In genomic region chr20:10634190-10634589, GRCh38 we compare ENCODE assay signal across 20 cellular contexts. TPM values are rescaled to one million over a fixed set of nuclear protein-coding genes. Genes with fewer than 3 reads are reported as not detected.
A peak's percentile ranks its signal among the peaks of the same experiment; 100 is the strongest.
DNase-seq lines count a peak whose midpoint lies in the region; ATAC-seq, FAIRE-seq and TF ChIP-seq lines count a peak whose summit lies in the region.
"Had no signal": no experiment of that assay in that cellular context is flagged by ENCODE, and none has a peak within 500 bp of the region (broad histone marks: within the 10 kb centered on the region; RNA-seq: fewer than 3 reads in every experiment).

No MANE protein-coding gene starts in this region.

- TF ChIP-seq EP300 in A549 (IDR thresholded peaks at IDR 0.05): no peak
- TF ChIP-seq EP300 in sigmoid colon (IDR thresholded peaks at IDR 0.05): no peak

- no peak for TF ChIP-seq RAD21 in A549 (conservative IDR thresholded peaks at IDR 0.05 in 1 of 2, IDR thresholded peaks at IDR 0.05 in 1 of 2)

- H3K36me3 ChIP-seq in esophagus (ENCODE audit: control insufficient read depth in 2 of 2, insufficient read depth in 2 of 2, low read length in 1 of 2) (peaks cover 2 to 5% of the 10 kb centered on the region in 2 donors), sigmoid colon (peaks cover 0 to 6% (median 4%) of the 10 kb centered on the region in 4 donors), mesenchymal stem cell (ENCODE audit: control insufficient read depth in 1 of 2, insufficient read depth in 2 of 2, low read depth in 1 of 2, low read length in 2 of 2) (peaks cover 11 to 13% of the 10 kb centered on the region in 2 experiments)

- CTCF ChIA-PET in A549 (lab: Yijun Ruan, JAX): interaction anchor here (1.2 to 4.5 kb wide), 4 partner anchors 37 to 656 kb away, joined by 3 to 19 read pairs (median 5); no protein-coding TSS in a partner anchor

- no peak overlapping the region for H2AK5ac ChIP-seq in mesenchymal stem cell (ENCODE audit: low read length, severe bottlenecking)

- no peak overlapping the region for H2BK15ac ChIP-seq in mesenchymal stem cell (ENCODE audit: low read depth, poor library complexity, severe bottlenecking)

- H3K9ac ChIP-seq in mesenchymal stem cell (ENCODE audit: low read length): no peak overlapping the region

- no peak overlapping the region for H3K14ac ChIP-seq in mesenchymal stem cell (ENCODE audit: low read length in 2 of 2)

- no peak overlapping the region for H3K4ac ChIP-seq in mesenchymal stem cell (ENCODE audit: low read depth in 1 of 2, low read length in 2 of 2)

- no peaks in the 10 kb centered on the region for H3K9me3 ChIP-seq in A549
- no peaks in the 10 kb centered on the region for H3K9me3 ChIP-seq in esophagus (ENCODE audit: control insufficient read depth in 2 of 2, insufficient read depth in 1 of 2, low read depth in 1 of 2, low read length in 1 of 2)
- H3K9me3 ChIP-seq in sigmoid colon: no peaks in the 10 kb centered on the region
- no peaks in the 10 kb centered on the region for H3K9me3 ChIP-seq in mesenchymal stem cell (ENCODE audit: control insufficient read depth, low read length)

- intact Hi-C loops in sigmoid colon (cut with DNase I): no loop called here

- ATAC-seq in A549 (peak; percentile 2 to 13; a peak in 3 of 6 replicates), esophagus mucosa (no peak), GM18517 (IDR thresholded peaks at IDR 0.05; ENCODE audit: unreplicated experiment) (no peak), GM19455 (IDR thresholded peaks at IDR 0.05; ENCODE audit: unreplicated experiment) (no peak)
- ATAC-seq: T-helper 17 cell had no signal

- POLR2A ChIA-PET in A549 (lab: Yijun Ruan, JAX): no interaction called here

- no peak overlapping the region for H3K18ac ChIP-seq in mesenchymal stem cell (ENCODE audit: low read depth in 1 of 2, low read length in 2 of 2)

- FAIRE-seq in A549 (lab: Jason Lieb, UNC): no peak
- FAIRE-seq: GM19239 had no signal

- H3K79me1 ChIP-seq in mesenchymal stem cell (replicated peaks; ENCODE audit: low read length, poor library complexity, severe bottlenecking): peaks cover 7% of the 10 kb centered on the region

- H2BK5ac ChIP-seq in mesenchymal stem cell (ENCODE audit: low read depth, low read length, poor library complexity, severe bottlenecking): no peak overlapping the region

- H2AFZ ChIP-seq in mesenchymal stem cell (ENCODE audit: low read depth, low read length): no peak overlapping the region

- peaks cover 45% of the 10 kb centered on the region for H3K4me1 ChIP-seq in A549
- H3K4me1 ChIP-seq in esophagus (ENCODE audit: control insufficient read depth in 2 of 2, insufficient read depth in 2 of 2, low read length in 1 of 2): peaks cover 9 to 24% of the 10 kb centered on the region in 2 donors
- peaks cover 0 to 48% (median 42%) of the 10 kb centered on the region in 4 donors for H3K4me1 ChIP-seq in sigmoid colon
- H3K4me1 ChIP-seq in mesenchymal stem cell (ENCODE audit: control insufficient read depth, insufficient read depth, low read depth, low read length): peaks cover 25% of the 10 kb centered on the region

- TF ChIP-seq CTCF in A549 (IDR thresholded peaks at IDR 0.05) (no peak), sigmoid colon (IDR thresholded peaks at IDR 0.05) (no peak)

- H4K91ac ChIP-seq in mesenchymal stem cell (ENCODE audit: low read length): no peak overlapping the region

- no peak for DNase-seq in A549 (ENCODE audit: low read depth in 1 of 2, low spot score in 1 of 2)
- peak; percentile 88 for DNase-seq in NCI-H2171 treated with DMSO at 0.1 percent for 48 hours (lab: John Stamatoyannopoulos, UW)
- no peak for DNase-seq in sigmoid colon
- DNase-seq in mesenchymal stem cell: no peak
- DNase-seq: caudate nucleus; CD4-positive, alpha-beta T cell; DMS53; effector memory CD4-positive, alpha-beta T cell; HCEC 1CT; KG1; left cardiac atrium; NCI-H1105 treated with DMSO at 0.1 percent for 48 hours; posterior cingulate gyrus; stimulated activated CD4-positive, alpha-beta T cell treated with anti-CD3 and anti-CD28 coated beads, Interleukin-12 subunit alpha, Interleukin-12 subunit beta, amount 100 ng/mL, for 4 hours; T-helper 17 cell had no signal

- H4K8ac ChIP-seq in mesenchymal stem cell (ENCODE audit: low read length): no peak overlapping the region

- no peaks in the 10 kb centered on the region for H3K27me3 ChIP-seq in esophagus (ENCODE audit: control insufficient read depth in 1 of 2, insufficient read depth in 2 of 2, low read length in 2 of 2)
- H3K27me3 ChIP-seq in sigmoid colon: no peaks in the 10 kb centered on the region
- no peaks in the 10 kb centered on the region for H3K27me3 ChIP-seq in mesenchymal stem cell (ENCODE audit: control insufficient read depth in 1 of 2, insufficient read depth in 1 of 2, low read length in 2 of 2)

- WGBS in A549 (ENCODE audit: missing lambda C conversion rate): 75% methylated on average over 5 of the region's 5 CpGs
- WGBS in esophagus, 2 donors: 42 to 44% methylated on average over 5 of the region's 5 CpGs
- 66 to 85% methylated on average over 5 of the region's 5 CpGs for WGBS in sigmoid colon, 2 donors
- 97% methylated on average over 5 of the region's 5 CpGs for WGBS in mesenchymal stem cell

- no peak overlapping the region for H3K23ac ChIP-seq in mesenchymal stem cell (ENCODE audit: low read length in 2 of 2)

- H3K27ac ChIP-seq in A549 (no peak overlapping the region; a peak in 1 of 6 replicates), esophagus (ENCODE audit: low read depth in 2 of 2, low read length in 1 of 2) (peak overlapping the region; percentile 93), sigmoid colon (peak overlapping the region; percentile 62 to 78 (median 76)), mesenchymal stem cell (ENCODE audit: low read length, poor library complexity, severe bottlenecking) (no peak overlapping the region)

- H3K4me2 ChIP-seq in A549: no peak overlapping the region
- H3K4me2 ChIP-seq in mesenchymal stem cell (ENCODE audit: low read length, poor library complexity, severe bottlenecking): no peak overlapping the region

- H2BK12ac ChIP-seq in mesenchymal stem cell (ENCODE audit: low read length in 2 of 2): no peak overlapping the region

- H2BK120ac ChIP-seq in mesenchymal stem cell (ENCODE audit: low read depth, low read length): no peak overlapping the region

- TF ChIP-seq POLR2A in A549 (IDR thresholded peaks at IDR 0.05; ENCODE audit: low read length): no peak
- no peak for TF ChIP-seq POLR2A in sigmoid colon (IDR thresholded peaks at IDR 0.05)

- H3K4me3 ChIP-seq in A549 (no peak overlapping the region), esophagus (ENCODE audit: low read depth in 1 of 2, low read length in 2 of 2) (no peak overlapping the region), sigmoid colon (no peak overlapping the region), mesenchymal stem cell (ENCODE audit: insufficient read depth in 1 of 2, low read depth in 1 of 2, low read length in 2 of 2) (no peak overlapping the region)

TF ChIP-seq in A549, 52 proteins besides CTCF, POLR2A, EP300 and RAD21 (continues in another document):
- no peak for TF ChIP-seq RCOR1 (IDR thresholded peaks at IDR 0.05; ENCODE audit: low read depth, low read length)
- TF ChIP-seq NPAS2 (CRISPR knock-in tag; IDR thresholded peaks at IDR 0.05; ENCODE audit: borderline replicate concordance): no peak
- TF ChIP-seq PBX3 (IDR thresholded peaks at IDR 0.05): no peak
- TF ChIP-seq MYC (IDR thresholded peaks at IDR 0.05; ENCODE audit: borderline replicate concordance, low read length): no peak
- TF ChIP-seq ZC3H11A (IDR thresholded peaks at IDR 0.05): no peak
- TF ChIP-seq NR3C1 (IDR thresholded peaks at IDR 0.05): no peak
- TF ChIP-seq, protein P1, sequence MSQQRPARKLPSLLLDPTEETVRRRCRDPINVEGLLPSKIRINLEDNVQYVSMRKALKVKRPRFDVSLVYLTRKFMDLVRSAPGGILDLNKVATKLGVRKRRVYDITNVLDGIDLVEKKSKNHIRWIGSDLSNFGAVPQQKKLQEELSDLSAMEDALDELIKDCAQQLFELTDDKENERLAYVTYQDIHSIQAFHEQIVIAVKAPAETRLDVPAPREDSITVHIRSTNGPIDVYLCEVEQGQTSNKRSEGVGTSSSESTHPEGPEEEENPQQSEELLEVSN (IDR thresholded peaks at IDR 0.05; ENCODE audit: borderline replicate concordance, low read depth): no peak
- no peak for TF ChIP-seq ZFP36 (IDR thresholded peaks at IDR 0.05; ENCODE audit: borderline replicate concordance, partially characterized antibody)
- TF ChIP-seq ATOH8 (CRISPR knock-in tag; IDR thresholded peaks at IDR 0.05; ENCODE audit: low read depth): no peak
- no peak for TF ChIP-seq CHD4 (IDR thresholded peaks at IDR 0.05; ENCODE audit: borderline replicate concordance)
- no peak for TF ChIP-seq GATA3 (IDR thresholded peaks at IDR 0.05; ENCODE audit: borderline replicate concordance)
- no peak for TF ChIP-seq RNF2 (IDR thresholded peaks at IDR 0.05; ENCODE audit: borderline replicate concordance, low read depth)
- TF ChIP-seq ESRRA (IDR thresholded peaks at IDR 0.05; ENCODE audit: borderline replicate concordance, low read length): no peak
- no peak for TF ChIP-seq HOXB5 (CRISPR knock-in tag; IDR thresholded peaks at IDR 0.05)

RNA-seq across cellular contexts. Expression of gene JAG1, which starts 39.6 kb away (rescaled TPM):
- polyA plus RNA-seq in A549 (2011; rRNA removed) (90.0 and 141 TPM in 2 replicates), A549 (2017; fragmentation: RNase III; extraction: RNeasy Plus Mini Kit Qiagen cat#74134 plus additional on column Dnase treatment) (75.7 to 80.9 TPM (median 80.8 TPM) in 3 replicates), esophagus (10 to 100 TPM; 36.5 to 48.8 TPM), sigmoid colon (10 to 100 TPM in 1 of 3 donors, 1 to 10 TPM in 2; 3.9 to 32.4 (median 4.2) TPM)
- polyA plus RNA-seq in A549 (2012; cell fraction: cytosol; rRNA removed): 34.0 and 43.4 TPM in 2 replicates
- polyA plus RNA-seq in A549 (2012; cell fraction: nucleus; rRNA removed): 147 and 253 TPM in 2 replicates
- 334 and 370 TPM in 2 replicates for polyA minus RNA-seq in A549 (2011; rRNA and poly(A)+ RNA removed)
- total RNA-seq in sigmoid colon (10 to 100 TPM; 29.9 to 76.4 (median 53.1) TPM), esophagus mucosa (118 TPM)
- 13.2 TPM for polyA plus RNA-seq in mesenchymal stem cell (2013, experiment 1 of 2)
- 12.6 TPM for polyA plus RNA-seq in mesenchymal stem cell (2013, experiment 2 of 2)

Comparison
In these comparisons a context has a peak if more than half of its experiments do, and no peak if none do; other contexts are left out.
1. ATAC-seq: peak in A549 (2 of 2); none in esophagus mucosa (single experiment), GM18517 (single experiment) and GM19455 (single experiment).
2. H3K27ac ChIP-seq: peak in esophagus (2 of 2) and sigmoid colon (4 of 4); none in A549 (0 of 2) and mesenchymal stem cell (single experiment).